ENCODE assay signal across 1 cellular context in the genomic region with DNA sequence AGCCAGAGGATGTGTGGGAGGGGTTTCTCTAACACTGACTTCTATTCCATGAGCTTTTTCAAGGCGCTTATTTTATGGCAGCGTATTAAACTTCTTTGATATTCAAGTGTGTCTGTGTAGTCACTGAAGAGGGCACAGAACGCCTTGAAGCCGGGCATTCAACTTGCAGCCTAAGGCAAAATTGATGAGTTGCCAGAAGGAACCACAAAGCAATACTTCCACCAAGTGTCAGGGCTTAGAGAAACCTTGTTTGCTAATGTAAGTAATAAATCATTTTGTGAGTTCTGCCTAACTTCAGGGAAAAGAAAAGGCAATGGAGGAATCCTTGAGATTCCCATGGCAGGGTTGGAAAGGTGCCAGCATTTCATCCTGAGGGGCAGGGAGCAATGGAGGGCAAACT.
TF ChIP-seq lines count a peak whose summit lies in the region.

No MANE protein-coding gene starts in this region.

TF ChIP-seq in GM23338, 12 proteins besides CTCF, POLR2A, EP300 and RAD21:
- TF ChIP-seq, protein P1, sequence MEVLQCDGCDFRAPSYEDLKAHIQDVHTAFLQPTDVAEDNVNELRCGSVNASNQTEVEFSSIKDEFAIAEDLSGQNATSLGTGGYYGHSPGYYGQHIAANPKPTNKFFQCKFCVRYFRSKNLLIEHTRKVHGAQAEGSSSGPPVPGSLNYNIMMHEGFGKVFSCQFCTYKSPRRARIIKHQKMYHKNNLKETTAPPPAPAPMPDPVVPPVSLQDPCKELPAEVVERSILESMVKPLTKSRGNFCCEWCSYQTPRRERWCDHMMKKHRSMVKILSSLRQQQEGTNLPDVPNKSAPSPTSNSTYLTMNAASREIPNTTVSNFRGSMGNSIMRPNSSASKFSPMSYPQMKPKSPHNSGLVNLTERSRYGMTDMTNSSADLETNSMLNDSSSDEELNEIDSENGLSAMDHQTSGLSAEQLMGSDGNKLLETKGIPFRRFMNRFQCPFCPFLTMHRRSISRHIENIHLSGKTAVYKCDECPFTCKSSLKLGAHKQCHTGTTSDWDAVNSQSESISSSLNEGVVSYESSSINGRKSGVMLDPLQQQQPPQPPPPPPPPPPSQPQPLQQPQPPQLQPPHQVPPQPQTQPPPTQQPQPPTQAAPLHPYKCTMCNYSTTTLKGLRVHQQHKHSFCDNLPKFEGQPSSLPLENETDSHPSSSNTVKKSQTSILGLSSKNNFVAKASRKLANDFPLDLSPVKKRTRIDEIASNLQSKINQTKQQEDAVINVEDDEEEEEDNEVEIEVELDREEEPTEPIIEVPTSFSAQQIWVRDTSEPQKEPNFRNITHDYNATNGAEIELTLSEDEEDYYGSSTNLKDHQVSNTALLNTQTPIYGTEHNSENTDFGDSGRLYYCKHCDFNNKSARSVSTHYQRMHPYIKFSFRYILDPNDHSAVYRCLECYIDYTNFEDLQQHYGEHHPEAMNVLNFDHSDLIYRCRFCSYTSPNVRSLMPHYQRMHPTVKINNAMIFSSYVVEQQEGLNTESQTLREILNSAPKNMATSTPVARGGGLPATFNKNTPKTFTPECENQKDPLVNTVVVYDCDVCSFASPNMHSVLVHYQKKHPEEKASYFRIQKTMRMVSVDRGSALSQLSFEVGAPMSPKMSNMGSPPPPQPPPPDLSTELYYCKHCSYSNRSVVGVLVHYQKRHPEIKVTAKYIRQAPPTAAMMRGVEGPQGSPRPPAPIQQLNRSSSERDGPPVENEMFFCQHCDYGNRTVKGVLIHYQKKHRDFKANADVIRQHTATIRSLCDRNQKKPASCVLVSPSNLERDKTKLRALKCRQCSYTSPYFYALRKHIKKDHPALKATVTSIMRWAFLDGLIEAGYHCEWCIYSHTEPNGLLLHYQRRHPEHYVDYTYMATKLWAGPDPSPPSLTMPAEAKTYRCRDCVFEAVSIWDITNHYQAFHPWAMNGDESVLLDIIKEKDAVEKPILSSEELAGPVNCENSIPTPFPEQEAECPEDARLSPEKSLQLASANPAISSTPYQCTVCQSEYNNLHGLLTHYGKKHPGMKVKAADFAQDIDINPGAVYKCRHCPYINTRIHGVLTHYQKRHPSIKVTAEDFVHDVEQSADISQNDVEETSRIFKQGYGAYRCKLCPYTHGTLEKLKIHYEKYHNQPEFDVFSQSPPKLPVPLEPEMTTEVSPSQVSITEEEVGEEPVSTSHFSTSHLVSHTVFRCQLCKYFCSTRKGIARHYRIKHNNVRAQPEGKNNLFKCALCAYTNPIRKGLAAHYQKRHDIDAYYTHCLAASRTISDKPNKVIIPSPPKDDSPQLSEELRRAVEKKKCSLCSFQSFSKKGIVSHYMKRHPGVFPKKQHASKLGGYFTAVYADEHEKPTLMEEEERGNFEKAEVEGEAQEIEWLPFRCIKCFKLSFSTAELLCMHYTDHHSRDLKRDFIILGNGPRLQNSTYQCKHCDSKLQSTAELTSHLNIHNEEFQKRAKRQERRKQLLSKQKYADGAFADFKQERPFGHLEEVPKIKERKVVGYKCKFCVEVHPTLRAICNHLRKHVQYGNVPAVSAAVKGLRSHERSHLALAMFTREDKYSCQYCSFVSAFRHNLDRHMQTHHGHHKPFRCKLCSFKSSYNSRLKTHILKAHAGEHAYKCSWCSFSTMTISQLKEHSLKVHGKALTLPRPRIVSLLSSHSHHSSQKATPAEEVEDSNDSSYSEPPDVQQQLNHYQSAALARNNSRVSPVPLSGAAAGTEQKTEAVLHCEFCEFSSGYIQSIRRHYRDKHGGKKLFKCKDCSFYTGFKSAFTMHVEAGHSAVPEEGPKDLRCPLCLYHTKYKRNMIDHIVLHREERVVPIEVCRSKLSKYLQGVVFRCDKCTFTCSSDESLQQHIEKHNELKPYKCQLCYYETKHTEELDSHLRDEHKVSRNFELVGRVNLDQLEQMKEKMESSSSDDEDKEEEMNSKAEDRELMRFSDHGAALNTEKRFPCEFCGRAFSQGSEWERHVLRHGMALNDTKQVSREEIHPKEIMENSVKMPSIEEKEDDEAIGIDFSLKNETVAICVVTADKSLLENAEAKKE (CRISPR knock-in tag; IDR thresholded peaks at IDR 0.05): no peak
- TF ChIP-seq, protein P2, sequence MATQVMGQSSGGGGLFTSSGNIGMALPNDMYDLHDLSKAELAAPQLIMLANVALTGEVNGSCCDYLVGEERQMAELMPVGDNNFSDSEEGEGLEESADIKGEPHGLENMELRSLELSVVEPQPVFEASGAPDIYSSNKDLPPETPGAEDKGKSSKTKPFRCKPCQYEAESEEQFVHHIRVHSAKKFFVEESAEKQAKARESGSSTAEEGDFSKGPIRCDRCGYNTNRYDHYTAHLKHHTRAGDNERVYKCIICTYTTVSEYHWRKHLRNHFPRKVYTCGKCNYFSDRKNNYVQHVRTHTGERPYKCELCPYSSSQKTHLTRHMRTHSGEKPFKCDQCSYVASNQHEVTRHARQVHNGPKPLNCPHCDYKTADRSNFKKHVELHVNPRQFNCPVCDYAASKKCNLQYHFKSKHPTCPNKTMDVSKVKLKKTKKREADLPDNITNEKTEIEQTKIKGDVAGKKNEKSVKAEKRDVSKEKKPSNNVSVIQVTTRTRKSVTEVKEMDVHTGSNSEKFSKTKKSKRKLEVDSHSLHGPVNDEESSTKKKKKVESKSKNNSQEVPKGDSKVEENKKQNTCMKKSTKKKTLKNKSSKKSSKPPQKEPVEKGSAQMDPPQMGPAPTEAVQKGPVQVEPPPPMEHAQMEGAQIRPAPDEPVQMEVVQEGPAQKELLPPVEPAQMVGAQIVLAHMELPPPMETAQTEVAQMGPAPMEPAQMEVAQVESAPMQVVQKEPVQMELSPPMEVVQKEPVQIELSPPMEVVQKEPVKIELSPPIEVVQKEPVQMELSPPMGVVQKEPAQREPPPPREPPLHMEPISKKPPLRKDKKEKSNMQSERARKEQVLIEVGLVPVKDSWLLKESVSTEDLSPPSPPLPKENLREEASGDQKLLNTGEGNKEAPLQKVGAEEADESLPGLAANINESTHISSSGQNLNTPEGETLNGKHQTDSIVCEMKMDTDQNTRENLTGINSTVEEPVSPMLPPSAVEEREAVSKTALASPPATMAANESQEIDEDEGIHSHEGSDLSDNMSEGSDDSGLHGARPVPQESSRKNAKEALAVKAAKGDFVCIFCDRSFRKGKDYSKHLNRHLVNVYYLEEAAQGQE (IDR thresholded peaks at IDR 0.05; ENCODE audit: unreplicated experiment): no peak
- TF ChIP-seq CREB1 (CRISPR knock-in tag; IDR thresholded peaks at IDR 0.05; ENCODE audit: low read depth): no peak
- no peak for TF ChIP-seq NANOG (IDR thresholded peaks at IDR 0.05; ENCODE audit: borderline replicate concordance)
- no peak for TF ChIP-seq ZNF331 (CRISPR knock-in tag; IDR thresholded peaks at IDR 0.05; ENCODE audit: low read depth)
- TF ChIP-seq ZNF114 (CRISPR knock-in tag; IDR thresholded peaks at IDR 0.05): no peak
- TF ChIP-seq STAT1 (IDR thresholded peaks at IDR 0.05; ENCODE audit: unreplicated experiment): no peak
- no peak for TF ChIP-seq EZH2phosphoT487 (IDR thresholded peaks at IDR 0.05; ENCODE audit: unreplicated experiment)
